Comparison of ENCODE assay signal across 25 cellular contexts in the genomic region with DNA sequence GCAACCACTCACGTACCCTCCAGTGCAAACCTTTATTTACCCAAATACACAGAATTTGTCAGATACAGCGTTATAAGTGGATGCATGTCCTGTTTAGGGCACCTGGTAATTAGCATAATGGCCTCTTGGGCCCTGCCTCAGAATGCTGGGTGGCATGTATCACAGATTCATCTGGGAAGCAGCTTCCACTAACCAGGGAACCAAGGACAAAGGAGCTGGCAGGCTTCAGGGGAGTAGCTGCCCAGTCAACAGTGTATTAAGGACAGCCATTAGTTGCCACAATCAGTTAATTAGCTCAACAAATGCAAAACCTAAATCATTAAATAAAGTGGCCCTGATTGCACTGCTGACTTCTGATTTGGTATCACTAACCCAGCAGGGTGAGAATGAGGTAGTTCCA.
A peak's percentile ranks its signal among the peaks of the same experiment; 100 is the strongest.
DNase-seq lines count a peak whose midpoint lies in the region; ATAC-seq lines count a peak whose summit lies in the region.
"Had no signal": no experiment of that assay in that cellular context is flagged by ENCODE, and none has a peak within 500 bp of the region (broad histone marks: within the 10 kb centered on the region; RNA-seq: fewer than 3 reads in every experiment).

No MANE protein-coding gene starts in this region.

- 0 out of 2 replicates have a peak overlapping the region, but pooled peaks have one; percentile 19 for H3K4me3 ChIP-seq in iPS-20b (ENCODE audit: low read length)
- H3K4me3 ChIP-seq: esophagus muscularis mucosa, gastrocnemius medialis, psoas muscle, thyroid gland had no signal

- peaks cover 20% of the 10 kb centered on the region for H3K4me1 ChIP-seq in iPS-20b (ENCODE audit: insufficient read depth, low read length)
- H3K4me1 ChIP-seq: esophagus muscularis mucosa, psoas muscle, thyroid gland had no signal

- peak overlapping the region; percentile 31; the same call in 1 of the 2 replicates for H3K9ac ChIP-seq in iPS-20b (ENCODE audit: low read depth, low read length)
- H3K9ac ChIP-seq: SK-N-SH had no signal

- peaks cover 4% of the 10 kb centered on the region; the same call in 1 of the 2 replicates for H3K9me3 ChIP-seq in iPS-20b (ENCODE audit: insufficient read depth, low read depth, low read length)
- H3K9me3 ChIP-seq: gastrocnemius medialis, SK-N-SH, thyroid gland had no signal

- DNase-seq in NCI-H446 treated with DMSO at 0.1 percent for 48 hours (lab: John Stamatoyannopoulos, UW), result peak; percentile 2
- DNase-seq in NCI-H446 (lab: John Stamatoyannopoulos, UW), result no peak
- peak; percentile 80 for DNase-seq in NCI-H774 (lab: John Stamatoyannopoulos, UW)
- peak; percentile 71 for DNase-seq in superior temporal gyrus (ENCODE audit: extremely low spot score)
- no peak for DNase-seq in 8988T
- DNase-seq in D341Med (ENCODE audit: low spot score), result no peak
- DNase-seq: ACHN; activated CD4-positive, alpha-beta memory T cell treated with anti-CD3 and anti-CD28 coated beads, Interleukin-2, amount 10 ng/mL, durations not matched to agents 7 days and 5 days; activated naive CD4-positive, alpha-beta T cell; amniotic stem cell; effector memory CD4-positive, alpha-beta T cell; gastrocnemius medialis; GDM1; KG1; left colon; psoas muscle; SK-N-SH; stimulated activated CD4-positive, alpha-beta T cell treated with anti-CD3 and anti-CD28 coated beads, Interleukin-1b, Interleukin-23, amount 100 ng/mL, for 48 hours; stimulated activated naive B cell treated with anti-CD40 and anti-IgM and Interleukin-4, amounts not matched to agents 10 μg/mL and 1 μg/mL and 100 μg/mL, for 72 hours; thyroid gland; WERI-Rb-1 had no signal

- no peaks in the 10 kb centered on the region for H3K36me3 ChIP-seq in iPS-20b (ENCODE audit: insufficient read depth, low read depth, low read length)
- H3K36me3 ChIP-seq: esophagus muscularis mucosa, gastrocnemius medialis, thyroid gland, WERI-Rb-1 had no signal

- H3K27ac ChIP-seq in iPS-20b (ENCODE audit: low read length), result no peak overlapping the region
- H3K27ac ChIP-seq: esophagus muscularis mucosa, gastrocnemius medialis, psoas muscle, RWPE1, thyroid gland, WERI-Rb-1 had no signal

- no peak for ATAC-seq in GM21717 (IDR thresholded peaks at IDR 0.05; ENCODE audit: unreplicated experiment)
- ATAC-seq: gastrocnemius medialis; left colon; psoas muscle; stimulated activated naive B cell treated with anti-CD40 and anti-IgM and Interleukin-4, amounts not matched to agents 10 μg/mL and 1 μg/mL and 100 μg/mL, for 72 hours had no signal

- no peaks in the 10 kb centered on the region for H3K27me3 ChIP-seq in iPS-20b (ENCODE audit: insufficient read depth, low read length)
- H3K27me3 ChIP-seq: esophagus muscularis mucosa, gastrocnemius medialis, thyroid gland had no signal

Comparison
In these comparisons a context has a peak if more than half of its experiments do, and no peak if none do; other contexts are left out.
1. DNase-seq: peak in NCI-H446 treated with DMSO at 0.1 percent for 48 hours (single experiment), NCI-H774 (single experiment) and superior temporal gyrus (single experiment); none in NCI-H446 (0 of 2), 8988T (single experiment) and D341Med (single experiment).